ENCODE assay signal across 8 cellular contexts in genomic region chr12:57242691-57243454, GRCh38.
DNase-seq lines count a peak whose midpoint lies in the region; ATAC-seq and TF ChIP-seq lines count a peak whose summit lies in the region.

No MANE protein-coding gene starts in this region.

- no peaks in the 10 kb centered on the region for H3K9me3 Mint-ChIP-seq in nephron

- ATAC-seq in HG03135 (IDR thresholded peaks at IDR 0.05; ENCODE audit: unreplicated experiment) (peak; percentile 42), GM19324 (IDR thresholded peaks at IDR 0.05; ENCODE audit: low FRiP score, unreplicated experiment) (no peak)

- H3K36me3 Mint-ChIP-seq in nephron (ENCODE audit: low read depth), result peaks cover 3% of the 10 kb centered on the region

- H3K4me1 Mint-ChIP-seq in nephron, result peaks cover 64% of the 10 kb centered on the region

- TF ChIP-seq CTCF in GM12875 (IDR thresholded peaks at IDR 0.05; ENCODE audit: borderline replicate concordance, insufficient read depth, low read depth, low read length), result peak; percentile 82
- peak; percentile 60 for TF ChIP-seq CTCF in epithelial cell of esophagus (IDR thresholded peaks at IDR 0.05; ENCODE audit: insufficient read depth, low read depth, low read length, missing control alignments)
- peak; percentile 56 to 70 (median 61) for TF ChIP-seq CTCF in nephron (IDR thresholded peaks at IDR 0.05; ENCODE audit: unreplicated experiment in 3 of 3)

- peak overlapping the region; percentile 12 for H3K4me3 ChIP-seq in GM12875 (ENCODE audit: low read depth, low read length)
- peak overlapping the region; percentile 32 for H3K4me3 ChIP-seq in epithelial cell of esophagus (ENCODE audit: low read length)

- H3K27ac Mint-ChIP-seq in nephron, result no peak overlapping the region

- DNase-seq in NCI-H526 (lab: John Stamatoyannopoulos, UW) (peak; percentile 99 to 100), epithelial cell of esophagus (ENCODE audit: low read depth) (peak; percentile 66), kidney glomerular epithelial cell (lab: John Stamatoyannopoulos, UW) (no peak)
- DNase-seq in activated CD8-positive, alpha-beta memory T cell treated with anti-CD3 and anti-CD28 coated beads, Interleukin-2, amount 50 U/mL, for 4 hours, result peak; percentile 73

- peaks cover 73% of the 10 kb centered on the region for H3K27me3 Mint-ChIP-seq in nephron (ENCODE audit: low read depth)

- H3K4me3 Mint-ChIP-seq in nephron, result peak overlapping the region; percentile 79 to 80 (median 79)
